Comparison of ENCODE assay signal across 2 cellular contexts in the genomic region with DNA sequence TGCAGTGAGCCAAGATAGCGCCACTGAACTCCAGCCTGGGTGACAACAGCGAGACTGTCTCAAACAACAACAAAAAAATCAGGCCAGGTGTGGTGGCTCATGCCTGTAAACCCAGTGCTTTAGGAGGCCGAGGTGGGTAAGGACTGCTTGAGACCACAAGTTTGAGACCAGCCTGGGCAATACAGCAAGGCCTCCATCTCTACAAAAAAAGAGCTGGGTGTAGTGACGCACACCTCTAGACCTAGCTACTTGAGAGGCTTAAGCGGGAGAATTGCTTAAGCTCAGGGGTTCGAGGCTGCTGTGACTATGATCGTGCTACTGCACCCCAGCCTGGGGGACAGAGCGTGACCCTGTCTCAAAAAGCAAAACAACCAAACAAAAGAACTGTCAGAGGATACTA.
TF ChIP-seq lines count a peak whose summit lies in the region.

No MANE protein-coding gene starts in this region.

TF ChIP-seq in SK-N-SH treated with all-trans-retinoic acid at 6 μM for 48 hours, 23 proteins besides CTCF, POLR2A, EP300 and RAD21 (continued from another document):
- TF ChIP-seq, protein P1, sequence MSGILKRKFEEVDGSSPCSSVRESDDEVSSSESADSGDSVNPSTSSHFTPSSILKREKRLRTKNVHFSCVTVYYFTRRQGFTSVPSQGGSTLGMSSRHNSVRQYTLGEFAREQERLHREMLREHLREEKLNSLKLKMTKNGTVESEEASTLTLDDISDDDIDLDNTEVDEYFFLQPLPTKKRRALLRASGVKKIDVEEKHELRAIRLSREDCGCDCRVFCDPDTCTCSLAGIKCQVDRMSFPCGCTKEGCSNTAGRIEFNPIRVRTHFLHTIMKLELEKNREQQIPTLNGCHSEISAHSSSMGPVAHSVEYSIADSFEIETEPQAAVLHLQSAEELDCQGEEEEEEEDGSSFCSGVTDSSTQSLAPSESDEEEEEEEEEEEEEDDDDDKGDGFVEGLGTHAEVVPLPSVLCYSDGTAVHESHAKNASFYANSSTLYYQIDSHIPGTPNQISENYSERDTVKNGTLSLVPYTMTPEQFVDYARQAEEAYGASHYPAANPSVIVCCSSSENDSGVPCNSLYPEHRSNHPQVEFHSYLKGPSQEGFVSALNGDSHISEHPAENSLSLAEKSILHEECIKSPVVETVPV (CRISPR knock-in tag; IDR thresholded peaks at IDR 0.05), result no peak
- TF ChIP-seq, protein P2, sequence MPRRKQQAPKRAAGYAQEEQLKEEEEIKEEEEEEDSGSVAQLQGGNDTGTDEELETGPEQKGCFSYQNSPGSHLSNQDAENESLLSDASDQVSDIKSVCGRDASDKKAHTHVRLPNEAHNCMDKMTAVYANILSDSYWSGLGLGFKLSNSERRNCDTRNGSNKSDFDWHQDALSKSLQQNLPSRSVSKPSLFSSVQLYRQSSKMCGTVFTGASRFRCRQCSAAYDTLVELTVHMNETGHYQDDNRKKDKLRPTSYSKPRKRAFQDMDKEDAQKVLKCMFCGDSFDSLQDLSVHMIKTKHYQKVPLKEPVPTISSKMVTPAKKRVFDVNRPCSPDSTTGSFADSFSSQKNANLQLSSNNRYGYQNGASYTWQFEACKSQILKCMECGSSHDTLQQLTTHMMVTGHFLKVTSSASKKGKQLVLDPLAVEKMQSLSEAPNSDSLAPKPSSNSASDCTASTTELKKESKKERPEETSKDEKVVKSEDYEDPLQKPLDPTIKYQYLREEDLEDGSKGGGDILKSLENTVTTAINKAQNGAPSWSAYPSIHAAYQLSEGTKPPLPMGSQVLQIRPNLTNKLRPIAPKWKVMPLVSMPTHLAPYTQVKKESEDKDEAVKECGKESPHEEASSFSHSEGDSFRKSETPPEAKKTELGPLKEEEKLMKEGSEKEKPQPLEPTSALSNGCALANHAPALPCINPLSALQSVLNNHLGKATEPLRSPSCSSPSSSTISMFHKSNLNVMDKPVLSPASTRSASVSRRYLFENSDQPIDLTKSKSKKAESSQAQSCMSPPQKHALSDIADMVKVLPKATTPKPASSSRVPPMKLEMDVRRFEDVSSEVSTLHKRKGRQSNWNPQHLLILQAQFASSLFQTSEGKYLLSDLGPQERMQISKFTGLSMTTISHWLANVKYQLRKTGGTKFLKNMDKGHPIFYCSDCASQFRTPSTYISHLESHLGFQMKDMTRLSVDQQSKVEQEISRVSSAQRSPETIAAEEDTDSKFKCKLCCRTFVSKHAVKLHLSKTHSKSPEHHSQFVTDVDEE (CRISPR knock-in tag; IDR thresholded peaks at IDR 0.05), result no peak

TF ChIP-seq in GM23338, 12 proteins besides CTCF, POLR2A, EP300 and RAD21 (continued from another document):
- TF ChIP-seq, protein P3, sequence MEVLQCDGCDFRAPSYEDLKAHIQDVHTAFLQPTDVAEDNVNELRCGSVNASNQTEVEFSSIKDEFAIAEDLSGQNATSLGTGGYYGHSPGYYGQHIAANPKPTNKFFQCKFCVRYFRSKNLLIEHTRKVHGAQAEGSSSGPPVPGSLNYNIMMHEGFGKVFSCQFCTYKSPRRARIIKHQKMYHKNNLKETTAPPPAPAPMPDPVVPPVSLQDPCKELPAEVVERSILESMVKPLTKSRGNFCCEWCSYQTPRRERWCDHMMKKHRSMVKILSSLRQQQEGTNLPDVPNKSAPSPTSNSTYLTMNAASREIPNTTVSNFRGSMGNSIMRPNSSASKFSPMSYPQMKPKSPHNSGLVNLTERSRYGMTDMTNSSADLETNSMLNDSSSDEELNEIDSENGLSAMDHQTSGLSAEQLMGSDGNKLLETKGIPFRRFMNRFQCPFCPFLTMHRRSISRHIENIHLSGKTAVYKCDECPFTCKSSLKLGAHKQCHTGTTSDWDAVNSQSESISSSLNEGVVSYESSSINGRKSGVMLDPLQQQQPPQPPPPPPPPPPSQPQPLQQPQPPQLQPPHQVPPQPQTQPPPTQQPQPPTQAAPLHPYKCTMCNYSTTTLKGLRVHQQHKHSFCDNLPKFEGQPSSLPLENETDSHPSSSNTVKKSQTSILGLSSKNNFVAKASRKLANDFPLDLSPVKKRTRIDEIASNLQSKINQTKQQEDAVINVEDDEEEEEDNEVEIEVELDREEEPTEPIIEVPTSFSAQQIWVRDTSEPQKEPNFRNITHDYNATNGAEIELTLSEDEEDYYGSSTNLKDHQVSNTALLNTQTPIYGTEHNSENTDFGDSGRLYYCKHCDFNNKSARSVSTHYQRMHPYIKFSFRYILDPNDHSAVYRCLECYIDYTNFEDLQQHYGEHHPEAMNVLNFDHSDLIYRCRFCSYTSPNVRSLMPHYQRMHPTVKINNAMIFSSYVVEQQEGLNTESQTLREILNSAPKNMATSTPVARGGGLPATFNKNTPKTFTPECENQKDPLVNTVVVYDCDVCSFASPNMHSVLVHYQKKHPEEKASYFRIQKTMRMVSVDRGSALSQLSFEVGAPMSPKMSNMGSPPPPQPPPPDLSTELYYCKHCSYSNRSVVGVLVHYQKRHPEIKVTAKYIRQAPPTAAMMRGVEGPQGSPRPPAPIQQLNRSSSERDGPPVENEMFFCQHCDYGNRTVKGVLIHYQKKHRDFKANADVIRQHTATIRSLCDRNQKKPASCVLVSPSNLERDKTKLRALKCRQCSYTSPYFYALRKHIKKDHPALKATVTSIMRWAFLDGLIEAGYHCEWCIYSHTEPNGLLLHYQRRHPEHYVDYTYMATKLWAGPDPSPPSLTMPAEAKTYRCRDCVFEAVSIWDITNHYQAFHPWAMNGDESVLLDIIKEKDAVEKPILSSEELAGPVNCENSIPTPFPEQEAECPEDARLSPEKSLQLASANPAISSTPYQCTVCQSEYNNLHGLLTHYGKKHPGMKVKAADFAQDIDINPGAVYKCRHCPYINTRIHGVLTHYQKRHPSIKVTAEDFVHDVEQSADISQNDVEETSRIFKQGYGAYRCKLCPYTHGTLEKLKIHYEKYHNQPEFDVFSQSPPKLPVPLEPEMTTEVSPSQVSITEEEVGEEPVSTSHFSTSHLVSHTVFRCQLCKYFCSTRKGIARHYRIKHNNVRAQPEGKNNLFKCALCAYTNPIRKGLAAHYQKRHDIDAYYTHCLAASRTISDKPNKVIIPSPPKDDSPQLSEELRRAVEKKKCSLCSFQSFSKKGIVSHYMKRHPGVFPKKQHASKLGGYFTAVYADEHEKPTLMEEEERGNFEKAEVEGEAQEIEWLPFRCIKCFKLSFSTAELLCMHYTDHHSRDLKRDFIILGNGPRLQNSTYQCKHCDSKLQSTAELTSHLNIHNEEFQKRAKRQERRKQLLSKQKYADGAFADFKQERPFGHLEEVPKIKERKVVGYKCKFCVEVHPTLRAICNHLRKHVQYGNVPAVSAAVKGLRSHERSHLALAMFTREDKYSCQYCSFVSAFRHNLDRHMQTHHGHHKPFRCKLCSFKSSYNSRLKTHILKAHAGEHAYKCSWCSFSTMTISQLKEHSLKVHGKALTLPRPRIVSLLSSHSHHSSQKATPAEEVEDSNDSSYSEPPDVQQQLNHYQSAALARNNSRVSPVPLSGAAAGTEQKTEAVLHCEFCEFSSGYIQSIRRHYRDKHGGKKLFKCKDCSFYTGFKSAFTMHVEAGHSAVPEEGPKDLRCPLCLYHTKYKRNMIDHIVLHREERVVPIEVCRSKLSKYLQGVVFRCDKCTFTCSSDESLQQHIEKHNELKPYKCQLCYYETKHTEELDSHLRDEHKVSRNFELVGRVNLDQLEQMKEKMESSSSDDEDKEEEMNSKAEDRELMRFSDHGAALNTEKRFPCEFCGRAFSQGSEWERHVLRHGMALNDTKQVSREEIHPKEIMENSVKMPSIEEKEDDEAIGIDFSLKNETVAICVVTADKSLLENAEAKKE (CRISPR knock-in tag; IDR thresholded peaks at IDR 0.05), result no peak
